In genomic region chr2:469521-469920, GRCh38 we compare ENCODE assay signal across 24 cellular contexts.
"Had no signal": no experiment of that assay in that cellular context is flagged by ENCODE, and none has a peak within 500 bp of the region (broad histone marks: within the 10 kb centered on the region; RNA-seq: fewer than 3 reads in every experiment).

No MANE protein-coding gene starts in this region.

- DNase-seq: colonic mucosa; effector memory CD4-positive, alpha-beta T cell; foreskin keratinocyte; glutamatergic neuron; heart right ventricle; hippocampal formation; left cardiac atrium; left ventricle myocardium superior; lower lobe of right lung; naive B cell; occipital lobe; ovary; posterior cingulate gyrus; stimulated activated CD4-positive, alpha-beta T cell treated with anti-CD3 and anti-CD28 coated beads, Interleukin-4, amount 100 ng/mL, for 4 hours; stimulated activated naive CD8-positive, alpha-beta T cell treated with anti-CD3 and anti-CD28 coated beads, Interleukin-15, Interleukin-2, amounts not matched to agents 100 U/mL and 50 U/mL, for 24 hours had no signal

- H3K27ac ChIP-seq: colonic mucosa, esophagus muscularis mucosa, foreskin keratinocyte, heart right ventricle, lower lobe of right lung, ovary, thoracic aorta, tibial nerve, upper lobe of left lung had no signal

- H3K9me3 ChIP-seq: colonic mucosa, lower lobe of right lung, ovary, upper lobe of left lung had no signal

- ATAC-seq: foreskin keratinocyte; heart right ventricle; left cardiac atrium; left ventricle myocardium superior; lower lobe of right lung; natural killer cell treated with Interleukin-12 subunit alpha and Interleukin-12 subunit beta and Interleukin-15 and Interleukin-18, amount 100 ng/mL, for 72 hours; sciatic nerve; stimulated activated memory B cell treated with anti-CD40 and anti-IgM and Interleukin-4, amounts not matched to agents 10 μg/mL and 1 μg/mL and 100 μg/mL, for 72 hours; stimulated activated naive CD8-positive, alpha-beta T cell treated with anti-CD3 and anti-CD28 coated beads, Interleukin-15, Interleukin-2, amounts not matched to agents 100 U/mL and 50 U/mL, for 24 hours had no signal

- H3K27ac Mint-ChIP-seq: dendritic cell treated with granulocyte-macrophage colony-stimulating factor and Interleukin-4, amounts not matched to agents 40 ng/mL and 50 ng/mL, for 4 days; natural killer cell treated with Interleukin-12 subunit alpha and Interleukin-12 subunit beta and Interleukin-15 and Interleukin-18, amount 100 ng/mL, for 72 hours; stimulated activated memory B cell treated with anti-CD40 and anti-IgM and Interleukin-4, amounts not matched to agents 10 μg/mL and 1 μg/mL and 100 μg/mL, for 72 hours had no signal

- H3K4me1 ChIP-seq: colonic mucosa, foreskin keratinocyte, lower lobe of right lung had no signal

- H3K4me3 ChIP-seq: colonic mucosa, esophagus muscularis mucosa, heart right ventricle, lower lobe of right lung, ovary, thoracic aorta, tibial nerve, upper lobe of left lung had no signal

- H3K36me3 Mint-ChIP-seq: stimulated activated memory B cell treated with anti-CD40 and anti-IgM and Interleukin-4, amounts not matched to agents 10 μg/mL and 1 μg/mL and 100 μg/mL, for 72 hours had no signal

- H3K4me3 Mint-ChIP-seq: central memory CD8-positive, alpha-beta T cell; dendritic cell treated with granulocyte-macrophage colony-stimulating factor and Interleukin-4, amounts not matched to agents 40 ng/mL and 50 ng/mL, for 4 days; natural killer cell treated with Interleukin-12 subunit alpha and Interleukin-12 subunit beta and Interleukin-15 and Interleukin-18, amount 100 ng/mL, for 72 hours; stimulated activated memory B cell treated with anti-CD40 and anti-IgM and Interleukin-4, amounts not matched to agents 10 μg/mL and 1 μg/mL and 100 μg/mL, for 72 hours had no signal

- H3K36me3 ChIP-seq: colonic mucosa, esophagus muscularis mucosa, heart right ventricle, lower lobe of right lung, ovary, thoracic aorta, tibial nerve, upper lobe of left lung had no signal
